ENCODE assay signal across 2 cellular contexts in the genomic region with DNA sequence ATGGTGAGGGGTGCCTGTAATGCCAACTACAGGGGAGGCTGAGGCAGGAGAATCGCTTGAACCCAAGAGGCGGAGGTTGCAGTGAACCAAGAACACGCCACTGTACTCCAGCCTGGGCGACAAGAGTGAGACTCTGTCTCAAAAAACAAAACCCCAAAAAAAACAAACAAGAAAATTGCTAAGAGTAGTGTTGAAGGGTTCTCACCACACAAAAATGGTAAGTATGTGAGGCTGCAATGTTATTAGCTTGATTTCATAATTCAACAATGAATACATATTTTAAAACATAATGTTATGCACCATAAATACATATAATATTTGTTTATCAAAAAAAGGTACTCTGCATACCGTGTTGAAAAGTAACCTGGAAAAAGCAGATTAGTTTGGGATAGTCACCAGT.
TF ChIP-seq lines count a peak whose summit lies in the region.

No MANE protein-coding gene starts in this region.

TF ChIP-seq in IMR-90, 13 proteins besides CTCF, POLR2A, EP300 and RAD21:
- TF ChIP-seq RFX5 (IDR thresholded peaks at IDR 0.05; ENCODE audit: low read depth, low read length) (no peak), MAZ (IDR thresholded peaks at IDR 0.05; ENCODE audit: borderline replicate concordance, low read depth, low read length) (no peak), BHLHE40 (IDR thresholded peaks at IDR 0.05; ENCODE audit: low read depth, low read length) (no peak), RCOR1 (IDR thresholded peaks at IDR 0.05; ENCODE audit: insufficient replicate concordance, low read length) (no peak), MXI1 (IDR thresholded peaks at IDR 0.05; ENCODE audit: borderline replicate concordance, low read depth, low read length) (no peak), USF2 (IDR thresholded peaks at IDR 0.05; ENCODE audit: low read depth, low read length) (no peak), CHD1 (IDR thresholded peaks at IDR 0.05; ENCODE audit: low read depth, low read length) (no peak), CEBPB (IDR thresholded peaks at IDR 0.05; ENCODE audit: low read depth, low read length) (no peak), SMC3 (IDR thresholded peaks at IDR 0.05; ENCODE audit: low read depth, low read length) (no peak)
- TF ChIP-seq, protein P1, sequence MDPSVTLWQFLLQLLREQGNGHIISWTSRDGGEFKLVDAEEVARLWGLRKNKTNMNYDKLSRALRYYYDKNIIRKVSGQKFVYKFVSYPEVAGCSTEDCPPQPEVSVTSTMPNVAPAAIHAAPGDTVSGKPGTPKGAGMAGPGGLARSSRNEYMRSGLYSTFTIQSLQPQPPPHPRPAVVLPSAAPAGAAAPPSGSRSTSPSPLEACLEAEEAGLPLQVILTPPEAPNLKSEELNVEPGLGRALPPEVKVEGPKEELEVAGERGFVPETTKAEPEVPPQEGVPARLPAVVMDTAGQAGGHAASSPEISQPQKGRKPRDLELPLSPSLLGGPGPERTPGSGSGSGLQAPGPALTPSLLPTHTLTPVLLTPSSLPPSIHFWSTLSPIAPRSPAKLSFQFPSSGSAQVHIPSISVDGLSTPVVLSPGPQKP (IDR thresholded peaks at IDR 0.05; ENCODE audit: borderline replicate concordance, low read depth, low read length): no peak

TF ChIP-seq in SK-N-SH, 30 proteins besides CTCF, POLR2A, EP300 and RAD21:
- TF ChIP-seq TEAD4 (IDR thresholded peaks at IDR 0.05; ENCODE audit: borderline replicate concordance, insufficient read depth) (no peak), MEF2A (IDR thresholded peaks at IDR 0.05; ENCODE audit: borderline replicate concordance, low read depth) (no peak), ELF1 (IDR thresholded peaks at IDR 0.05) (no peak), SMC3 (IDR thresholded peaks at IDR 0.05; ENCODE audit: low read depth, low read length) (no peak), NRF1 (IDR thresholded peaks at IDR 0.05; ENCODE audit: low read depth, low read length) (no peak)
- TF ChIP-seq, protein P2, sequence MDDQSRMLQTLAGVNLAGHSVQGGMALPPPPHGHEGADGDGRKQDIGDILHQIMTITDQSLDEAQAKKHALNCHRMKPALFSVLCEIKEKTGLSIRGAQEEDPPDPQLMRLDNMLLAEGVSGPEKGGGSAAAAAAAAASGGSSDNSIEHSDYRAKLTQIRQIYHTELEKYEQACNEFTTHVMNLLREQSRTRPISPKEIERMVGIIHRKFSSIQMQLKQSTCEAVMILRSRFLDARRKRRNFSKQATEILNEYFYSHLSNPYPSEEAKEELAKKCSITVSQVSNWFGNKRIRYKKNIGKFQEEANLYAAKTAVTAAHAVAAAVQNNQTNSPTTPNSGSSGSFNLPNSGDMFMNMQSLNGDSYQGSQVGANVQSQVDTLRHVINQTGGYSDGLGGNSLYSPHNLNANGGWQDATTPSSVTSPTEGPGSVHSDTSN (IDR thresholded peaks at IDR 0.05): no peak
- TF ChIP-seq, protein P3, sequence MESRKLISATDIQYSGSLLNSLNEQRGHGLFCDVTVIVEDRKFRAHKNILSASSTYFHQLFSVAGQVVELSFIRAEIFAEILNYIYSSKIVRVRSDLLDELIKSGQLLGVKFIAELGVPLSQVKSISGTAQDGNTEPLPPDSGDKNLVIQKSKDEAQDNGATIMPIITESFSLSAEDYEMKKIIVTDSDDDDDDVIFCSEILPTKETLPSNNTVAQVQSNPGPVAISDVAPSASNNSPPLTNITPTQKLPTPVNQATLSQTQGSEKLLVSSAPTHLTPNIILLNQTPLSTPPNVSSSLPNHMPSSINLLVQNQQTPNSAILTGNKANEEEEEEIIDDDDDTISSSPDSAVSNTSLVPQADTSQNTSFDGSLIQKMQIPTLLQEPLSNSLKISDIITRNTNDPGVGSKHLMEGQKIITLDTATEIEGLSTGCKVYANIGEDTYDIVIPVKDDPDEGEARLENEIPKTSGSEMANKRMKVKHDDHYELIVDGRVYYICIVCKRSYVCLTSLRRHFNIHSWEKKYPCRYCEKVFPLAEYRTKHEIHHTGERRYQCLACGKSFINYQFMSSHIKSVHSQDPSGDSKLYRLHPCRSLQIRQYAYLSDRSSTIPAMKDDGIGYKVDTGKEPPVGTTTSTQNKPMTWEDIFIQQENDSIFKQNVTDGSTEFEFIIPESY (IDR thresholded peaks at IDR 0.05; ENCODE audit: borderline replicate concordance, low read depth): no peak
